1 cellular context compared by ENCODE assay signal in genomic region chr4:10115271-10115656, GRCh38.
A peak's percentile ranks its signal among the peaks of the same experiment; 100 is the strongest.
TF ChIP-seq lines count a peak whose summit lies in the region.

No MANE protein-coding gene starts in this region.

TF ChIP-seq in HepG2, 621 proteins besides CTCF, POLR2A, EP300 and RAD21 (continued from another document and continues in another):
- TF ChIP-seq, protein P1, sequence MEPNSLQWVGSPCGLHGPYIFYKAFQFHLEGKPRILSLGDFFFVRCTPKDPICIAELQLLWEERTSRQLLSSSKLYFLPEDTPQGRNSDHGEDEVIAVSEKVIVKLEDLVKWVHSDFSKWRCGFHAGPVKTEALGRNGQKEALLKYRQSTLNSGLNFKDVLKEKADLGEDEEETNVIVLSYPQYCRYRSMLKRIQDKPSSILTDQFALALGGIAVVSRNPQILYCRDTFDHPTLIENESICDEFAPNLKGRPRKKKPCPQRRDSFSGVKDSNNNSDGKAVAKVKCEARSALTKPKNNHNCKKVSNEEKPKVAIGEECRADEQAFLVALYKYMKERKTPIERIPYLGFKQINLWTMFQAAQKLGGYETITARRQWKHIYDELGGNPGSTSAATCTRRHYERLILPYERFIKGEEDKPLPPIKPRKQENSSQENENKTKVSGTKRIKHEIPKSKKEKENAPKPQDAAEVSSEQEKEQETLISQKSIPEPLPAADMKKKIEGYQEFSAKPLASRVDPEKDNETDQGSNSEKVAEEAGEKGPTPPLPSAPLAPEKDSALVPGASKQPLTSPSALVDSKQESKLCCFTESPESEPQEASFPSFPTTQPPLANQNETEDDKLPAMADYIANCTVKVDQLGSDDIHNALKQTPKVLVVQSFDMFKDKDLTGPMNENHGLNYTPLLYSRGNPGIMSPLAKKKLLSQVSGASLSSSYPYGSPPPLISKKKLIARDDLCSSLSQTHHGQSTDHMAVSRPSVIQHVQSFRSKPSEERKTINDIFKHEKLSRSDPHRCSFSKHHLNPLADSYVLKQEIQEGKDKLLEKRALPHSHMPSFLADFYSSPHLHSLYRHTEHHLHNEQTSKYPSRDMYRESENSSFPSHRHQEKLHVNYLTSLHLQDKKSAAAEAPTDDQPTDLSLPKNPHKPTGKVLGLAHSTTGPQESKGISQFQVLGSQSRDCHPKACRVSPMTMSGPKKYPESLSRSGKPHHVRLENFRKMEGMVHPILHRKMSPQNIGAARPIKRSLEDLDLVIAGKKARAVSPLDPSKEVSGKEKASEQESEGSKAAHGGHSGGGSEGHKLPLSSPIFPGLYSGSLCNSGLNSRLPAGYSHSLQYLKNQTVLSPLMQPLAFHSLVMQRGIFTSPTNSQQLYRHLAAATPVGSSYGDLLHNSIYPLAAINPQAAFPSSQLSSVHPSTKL (CRISPR knock-in tag; IDR thresholded peaks at IDR 0.05): peak; percentile 6; the same call in 1 of the 2 replicates
- TF ChIP-seq ZFY (CRISPR knock-in tag; IDR thresholded peaks at IDR 0.05) (peak; percentile 21; the same call in 1 of the 2 replicates), ZNF317 (CRISPR knock-in tag; IDR thresholded peaks at IDR 0.05) (no peak), POLR2AphosphoS2 (IDR thresholded peaks at IDR 0.05; ENCODE audit: low read depth, low read length) (no peak), ZNF510 (CRISPR knock-in tag; IDR thresholded peaks at IDR 0.05; ENCODE audit: low read depth) (no peak), HIC2 (CRISPR knock-in tag; IDR thresholded peaks at IDR 0.05; ENCODE audit: low read depth) (peak; percentile 71), ZBED4 (CRISPR knock-in tag; IDR thresholded peaks at IDR 0.05; ENCODE audit: borderline replicate concordance) (peak; percentile 66; the same call in 1 of the 2 replicates), TAF1 (CRISPR knock-in tag; IDR thresholded peaks at IDR 0.05) (peak; percentile 49; the same call in 1 of the 2 replicates), IRF2 (CRISPR knock-in tag; IDR thresholded peaks at IDR 0.05) (peak; percentile 22; the same call in 1 of the 2 replicates), ZNF766 (CRISPR knock-in tag; IDR thresholded peaks at IDR 0.05; ENCODE audit: borderline replicate concordance) (peak; percentile 64; the same call in 1 of the 2 replicates), SALL1 (CRISPR knock-in tag; IDR thresholded peaks at IDR 0.05) (peak; percentile 55), ZNF24 (IDR thresholded peaks at IDR 0.05) (0 out of 2 replicates have a peak, but pooled peaks have one; percentile 31), BCL6 (CRISPR knock-in tag; IDR thresholded peaks at IDR 0.05) (peak; percentile 12; the same call in 1 of the 2 replicates), ZNF83 (CRISPR knock-in tag; IDR thresholded peaks at IDR 0.05; ENCODE audit: borderline replicate concordance) (no peak), ZNF790 (CRISPR knock-in tag; IDR thresholded peaks at IDR 0.05; ENCODE audit: borderline replicate concordance) (0 out of 2 replicates have a peak, but pooled peaks have one; percentile 2), GABPA (IDR thresholded peaks at IDR 0.05; ENCODE audit: low read depth, low read length) (no peak), GABPA (CRISPR knock-in tag; IDR thresholded peaks at IDR 0.05; ENCODE audit: low read depth) (0 out of 2 replicates have a peak, but pooled peaks have one; percentile 4), ZNF543 (CRISPR knock-in tag; IDR thresholded peaks at IDR 0.05) (peak; percentile 62; the same call in 1 of the 2 replicates), HNF4G (IDR thresholded peaks at IDR 0.05; ENCODE audit: borderline replicate concordance, low read depth, low read length) (peak; percentile 45; the same call in 1 of the 2 replicates), HNF4G (CRISPR knock-in tag; IDR thresholded peaks at IDR 0.05; ENCODE audit: borderline replicate concordance, low read depth) (no peak), ZNF260 (CRISPR knock-in tag; IDR thresholded peaks at IDR 0.05; ENCODE audit: borderline replicate concordance, low read depth) (no peak), PAXIP1 (CRISPR knock-in tag; conservative IDR thresholded peaks at IDR 0.05) (peak; percentile 30; the same call in 1 of the 2 replicates), ZNF644 (CRISPR knock-in tag; IDR thresholded peaks at IDR 0.05; ENCODE audit: low read depth) (peak; percentile 96), HDAC2 (CRISPR knock-in tag; IDR thresholded peaks at IDR 0.05) (peak; percentile 49; the same call in 1 of the 2 replicates), SMYD3 (CRISPR knock-in tag; IDR thresholded peaks at IDR 0.05) (no peak), NCOA5 (CRISPR knock-in tag; IDR thresholded peaks at IDR 0.05) (no peak), GATAD1 (CRISPR knock-in tag; IDR thresholded peaks at IDR 0.05) (0 out of 2 replicates have a peak, but pooled peaks have one; percentile 13), ZNF691 (CRISPR knock-in tag; IDR thresholded peaks at IDR 0.05; ENCODE audit: borderline replicate concordance, low read depth) (0 out of 2 replicates have a peak, but pooled peaks have one; percentile 14), HMG20A (CRISPR knock-in tag; IDR thresholded peaks at IDR 0.05; ENCODE audit: borderline replicate concordance) (0 out of 2 replicates have a peak, but pooled peaks have one; percentile 8)
- TF ChIP-seq, protein P2, sequence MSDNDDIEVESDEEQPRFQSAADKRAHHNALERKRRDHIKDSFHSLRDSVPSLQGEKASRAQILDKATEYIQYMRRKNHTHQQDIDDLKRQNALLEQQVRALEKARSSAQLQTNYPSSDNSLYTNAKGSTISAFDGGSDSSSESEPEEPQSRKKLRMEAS (IDR thresholded peaks at IDR 0.05): peak; percentile 53; the same call in 1 of the 2 replicates
- TF ChIP-seq, protein P3, sequence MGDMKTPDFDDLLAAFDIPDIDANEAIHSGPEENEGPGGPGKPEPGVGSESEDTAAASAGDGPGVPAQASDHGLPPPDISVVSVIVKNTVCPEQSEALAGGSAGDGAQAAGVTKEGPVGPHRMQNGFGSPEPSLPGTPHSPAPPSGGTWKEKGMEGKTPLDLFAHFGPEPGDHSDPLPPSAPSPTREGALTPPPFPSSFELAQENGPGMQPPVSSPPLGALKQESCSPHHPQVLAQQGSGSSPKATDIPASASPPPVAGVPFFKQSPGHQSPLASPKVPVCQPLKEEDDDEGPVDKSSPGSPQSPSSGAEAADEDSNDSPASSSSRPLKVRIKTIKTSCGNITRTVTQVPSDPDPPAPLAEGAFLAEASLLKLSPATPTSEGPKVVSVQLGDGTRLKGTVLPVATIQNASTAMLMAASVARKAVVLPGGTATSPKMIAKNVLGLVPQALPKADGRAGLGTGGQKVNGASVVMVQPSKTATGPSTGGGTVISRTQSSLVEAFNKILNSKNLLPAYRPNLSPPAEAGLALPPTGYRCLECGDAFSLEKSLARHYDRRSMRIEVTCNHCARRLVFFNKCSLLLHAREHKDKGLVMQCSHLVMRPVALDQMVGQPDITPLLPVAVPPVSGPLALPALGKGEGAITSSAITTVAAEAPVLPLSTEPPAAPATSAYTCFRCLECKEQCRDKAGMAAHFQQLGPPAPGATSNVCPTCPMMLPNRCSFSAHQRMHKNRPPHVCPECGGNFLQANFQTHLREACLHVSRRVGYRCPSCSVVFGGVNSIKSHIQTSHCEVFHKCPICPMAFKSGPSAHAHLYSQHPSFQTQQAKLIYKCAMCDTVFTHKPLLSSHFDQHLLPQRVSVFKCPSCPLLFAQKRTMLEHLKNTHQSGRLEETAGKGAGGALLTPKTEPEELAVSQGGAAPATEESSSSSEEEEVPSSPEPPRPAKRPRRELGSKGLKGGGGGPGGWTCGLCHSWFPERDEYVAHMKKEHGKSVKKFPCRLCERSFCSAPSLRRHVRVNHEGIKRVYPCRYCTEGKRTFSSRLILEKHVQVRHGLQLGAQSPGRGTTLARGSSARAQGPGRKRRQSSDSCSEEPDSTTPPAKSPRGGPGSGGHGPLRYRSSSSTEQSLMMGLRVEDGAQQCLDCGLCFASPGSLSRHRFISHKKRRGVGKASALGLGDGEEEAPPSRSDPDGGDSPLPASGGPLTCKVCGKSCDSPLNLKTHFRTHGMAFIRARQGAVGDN (CRISPR knock-in tag; IDR thresholded peaks at IDR 0.05): peak; percentile 85
- TF ChIP-seq, protein P4, sequence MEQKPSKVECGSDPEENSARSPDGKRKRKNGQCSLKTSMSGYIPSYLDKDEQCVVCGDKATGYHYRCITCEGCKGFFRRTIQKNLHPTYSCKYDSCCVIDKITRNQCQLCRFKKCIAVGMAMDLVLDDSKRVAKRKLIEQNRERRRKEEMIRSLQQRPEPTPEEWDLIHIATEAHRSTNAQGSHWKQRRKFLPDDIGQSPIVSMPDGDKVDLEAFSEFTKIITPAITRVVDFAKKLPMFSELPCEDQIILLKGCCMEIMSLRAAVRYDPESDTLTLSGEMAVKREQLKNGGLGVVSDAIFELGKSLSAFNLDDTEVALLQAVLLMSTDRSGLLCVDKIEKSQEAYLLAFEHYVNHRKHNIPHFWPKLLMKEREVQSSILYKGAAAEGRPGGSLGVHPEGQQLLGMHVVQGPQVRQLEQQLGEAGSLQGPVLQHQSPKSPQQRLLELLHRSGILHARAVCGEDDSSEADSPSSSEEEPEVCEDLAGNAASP (CRISPR knock-in tag; IDR thresholded peaks at IDR 0.05; ENCODE audit: borderline replicate concordance): 0 out of 2 replicates have a peak, but pooled peaks have one; percentile 22
- TF ChIP-seq, protein P5, sequence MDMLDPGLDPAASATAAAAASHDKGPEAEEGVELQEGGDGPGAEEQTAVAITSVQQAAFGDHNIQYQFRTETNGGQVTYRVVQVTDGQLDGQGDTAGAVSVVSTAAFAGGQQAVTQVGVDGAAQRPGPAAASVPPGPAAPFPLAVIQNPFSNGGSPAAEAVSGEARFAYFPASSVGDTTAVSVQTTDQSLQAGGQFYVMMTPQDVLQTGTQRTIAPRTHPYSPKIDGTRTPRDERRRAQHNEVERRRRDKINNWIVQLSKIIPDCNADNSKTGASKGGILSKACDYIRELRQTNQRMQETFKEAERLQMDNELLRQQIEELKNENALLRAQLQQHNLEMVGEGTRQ (IDR thresholded peaks at IDR 0.05; ENCODE audit: low read depth, low read length): no peak
- TF ChIP-seq, protein P5 (CRISPR knock-in tag; IDR thresholded peaks at IDR 0.05; ENCODE audit: borderline replicate concordance): no peak
